Comparison of ENCODE assay signal across 8 cellular contexts in the genomic region with DNA sequence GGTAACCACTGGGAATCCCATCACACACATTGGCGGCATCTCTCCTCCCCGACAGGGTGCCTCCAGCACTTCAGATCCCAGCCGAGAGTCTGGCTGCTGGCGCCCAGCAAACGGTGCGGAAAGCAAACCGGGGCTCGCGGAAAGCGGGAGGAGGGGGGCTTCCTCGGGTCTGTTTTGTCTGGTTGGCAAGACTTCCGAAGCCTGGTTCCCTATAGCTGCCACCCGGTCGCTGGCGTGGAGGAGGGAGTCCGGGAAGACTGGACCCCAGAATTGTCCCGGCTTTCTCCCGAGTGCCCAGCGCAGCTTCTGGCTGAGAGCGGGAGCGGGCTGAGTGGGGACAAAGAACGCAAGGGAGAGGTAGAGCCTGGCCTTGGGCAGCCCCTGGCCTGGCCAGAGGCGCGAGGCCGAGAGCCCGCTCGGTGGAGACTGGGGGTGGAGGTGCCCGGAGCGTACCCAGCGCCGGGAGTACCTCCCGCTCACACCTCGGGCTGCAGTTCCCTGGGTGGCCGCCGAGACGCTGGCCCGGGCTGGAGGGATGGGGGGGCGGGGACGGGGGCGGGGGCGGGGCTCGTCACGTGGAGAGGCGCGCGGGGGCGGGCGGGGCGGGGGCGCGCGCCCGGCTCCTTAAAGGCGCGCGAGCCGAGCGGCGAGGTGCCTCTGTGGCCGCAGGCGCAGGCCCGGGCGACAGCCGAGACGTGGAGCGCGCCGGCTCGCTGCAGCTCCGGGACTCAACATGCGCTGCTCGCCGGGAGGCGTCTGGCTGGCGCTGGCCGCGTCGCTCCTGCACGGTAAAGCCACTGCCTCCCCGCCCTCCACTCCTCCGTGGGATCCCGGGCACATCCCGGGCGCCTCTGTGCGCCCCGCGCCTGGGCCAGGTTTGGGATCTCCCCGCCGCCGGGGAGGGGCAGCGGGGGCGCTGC. TPM values are rescaled to one million over a fixed set of nuclear protein-coding genes. Genes with fewer than 3 reads are reported as not detected.
A peak's percentile ranks its signal among the peaks of the same experiment; 100 is the strongest.
DNase-seq lines count a peak whose midpoint lies in the region; ATAC-seq and TF ChIP-seq lines count a peak whose summit lies in the region.

A gene (plus strand): TSS at position 654 of the 920 bp plus-strand sequence. CDS start 80 bp downstream, at position 734.

- H3K27ac ChIP-seq in AG04450 (ENCODE audit: low read depth, low read length): no peak within 1 kb of the TSS
- H3K27ac ChIP-seq in Peyer's patch: peak within 1 kb of the TSS in 3 of 4 donors; percentile 22 to 75 (median 55)

- intact Hi-C loops in left colon (cut with DNase I, micrococcal nuclease): no loop called here

- peaks cover 19% of the 10 kb centered on the region for H3K27me3 ChIP-seq in AG04450 (ENCODE audit: control insufficient read depth, insufficient read depth, low read length)
- H3K27me3 ChIP-seq in Peyer's patch: no peaks in the 10 kb centered on the region

- CTCF ChIA-PET in AG04450 (lab: Charles Lee): interaction anchor here (0.6 kb wide), 1 partner anchor 1193 kb away, joined by 11 read pairs; no protein-coding TSS in a partner anchor

- H3K36me3 ChIP-seq in Peyer's patch: no peaks in the 10 kb centered on the region

- peaks cover 0 to 16% (median 2%) of the 10 kb centered on the region in 4 donors for H3K4me1 ChIP-seq in Peyer's patch

- H3K4me3 ChIP-seq in AG04450 (ENCODE audit: low read depth, low read length) (peak within 1 kb of the TSS; percentile 52), Peyer's patch (peak within 1 kb of the TSS; percentile 39 to 76 (median 58))

- TF ChIP-seq CTCF in AG04450 (IDR thresholded peaks at IDR 0.05; ENCODE audit: low read depth, low read length) (no peak; the same call in 1 of the 2 replicates), GM12872 (IDR thresholded peaks at IDR 0.05; ENCODE audit: insufficient read depth, low read depth, low read length) (0 out of 3 replicates have a peak, but pooled peaks have one; percentile 9), Peyer's patch (IDR thresholded peaks at IDR 0.05) (peak in 4 of 6 experiments; percentile 7 to 51 (median 50))

- DNase-seq in AG04450 (ENCODE audit: low read depth, low spot score) (no peak), Peyer's patch (peak in 2 of 3 donors; percentile 75 to 89), cerebellar cortex (ENCODE audit: low spot score) (peak; percentile 33), left colon (peak; percentile 35 to 74)
- DNase-seq in stimulated activated CD8-positive, alpha-beta memory T cell treated with anti-CD3 and anti-CD28 coated beads, Interleukin-4, amount 100 ng/mL, for 48 hours: peak; percentile 38

- TF ChIP-seq POLR2A in Peyer's patch (IDR thresholded peaks at IDR 0.05): peak; percentile 77 to 83

- POLR2A ChIA-PET in AG04450 (lab: Yijun Ruan, JAX): no interaction called here

- H3K9me3 ChIP-seq in AG04450 (ENCODE audit: control insufficient read depth, insufficient read depth, low read length): no peaks in the 10 kb centered on the region; the same call in 1 of the 2 replicates
- H3K9me3 ChIP-seq in Peyer's patch: no peaks in the 10 kb centered on the region

- peak; percentile 61 for ATAC-seq in HG03457 (IDR thresholded peaks at IDR 0.05; ENCODE audit: unreplicated experiment)
- peak; percentile 82 for ATAC-seq in left colon
- ATAC-seq in GM19328 (IDR thresholded peaks at IDR 0.05; ENCODE audit: unreplicated experiment): no peak

RNA-seq across cellular contexts. Expression of the gene that starts here (rescaled TPM):
- 0.04 and 0.27 TPM in 2 replicates for polyA plus RNA-seq in AG04450 (2011; rRNA removed)
- polyA minus RNA-seq in AG04450 (2011; rRNA and poly(A)+ RNA removed): 0.22 and 0.97 TPM in 2 replicates
- 10 to 100 TPM; 10.7 to 55.9 (median 38.2) TPM for total RNA-seq in Peyer's patch
- 10 to 100 TPM in 1 of 2 donors, 1 to 10 TPM in 1; 1.8 to 11.8 TPM for total RNA-seq in left colon
